ENCODE assay signal across 18 cellular contexts in genomic region chr10:4488924-4489323, GRCh38.
"Had no signal": no experiment of that assay in that cellular context is flagged by ENCODE, and none has a peak within 500 bp of the region (broad histone marks: within the 10 kb centered on the region; RNA-seq: fewer than 3 reads in every experiment).

No MANE protein-coding gene starts in this region.

- H3K27ac ChIP-seq: gastrocnemius medialis, neutrophil, psoas muscle, skin epidermis, thoracic aorta, transverse colon had no signal

- H3K4me1 ChIP-seq: gastrocnemius medialis, psoas muscle, transverse colon had no signal

- H3K4me3 ChIP-seq: gastrocnemius medialis, lung, psoas muscle, skin epidermis, thoracic aorta, transverse colon had no signal

- H3K36me3 ChIP-seq: gastrocnemius medialis, neutrophil, thoracic aorta, transverse colon had no signal

- DNase-seq: effector memory CD4-positive, alpha-beta T cell; gastrocnemius medialis; kidney; left colon; left ventricle myocardium superior; mesendoderm; naive thymus-derived CD4-positive, alpha-beta T cell; nephron progenitor cell; psoas muscle; stimulated activated CD4-positive, alpha-beta T cell treated with anti-CD3 and anti-CD28 coated beads, Interleukin-2, amount 100 ng/mL, for 24 hours; stimulated activated CD4-positive, alpha-beta T cell treated with anti-CD3 and anti-CD28 coated beads, Interleukin-4, amount 100 ng/mL, for 4 hours; stimulated activated naive B cell treated with anti-CD40 and anti-IgM and Interleukin-4, amounts not matched to agents 10 μg/mL and 1 μg/mL and 100 μg/mL, for 72 hours; stimulated activated naive CD8-positive, alpha-beta T cell treated with anti-CD3 and anti-CD28 coated beads, Interleukin-15, amount 100 ng/mL, for 72 hours; transverse colon had no signal

- H3K9me3 ChIP-seq: gastrocnemius medialis, neutrophil, psoas muscle, thoracic aorta, transverse colon had no signal

- H3K27me3 ChIP-seq: gastrocnemius medialis, neutrophil, transverse colon had no signal
